ENCODE assay signal across 8 cellular contexts in the genomic region with DNA sequence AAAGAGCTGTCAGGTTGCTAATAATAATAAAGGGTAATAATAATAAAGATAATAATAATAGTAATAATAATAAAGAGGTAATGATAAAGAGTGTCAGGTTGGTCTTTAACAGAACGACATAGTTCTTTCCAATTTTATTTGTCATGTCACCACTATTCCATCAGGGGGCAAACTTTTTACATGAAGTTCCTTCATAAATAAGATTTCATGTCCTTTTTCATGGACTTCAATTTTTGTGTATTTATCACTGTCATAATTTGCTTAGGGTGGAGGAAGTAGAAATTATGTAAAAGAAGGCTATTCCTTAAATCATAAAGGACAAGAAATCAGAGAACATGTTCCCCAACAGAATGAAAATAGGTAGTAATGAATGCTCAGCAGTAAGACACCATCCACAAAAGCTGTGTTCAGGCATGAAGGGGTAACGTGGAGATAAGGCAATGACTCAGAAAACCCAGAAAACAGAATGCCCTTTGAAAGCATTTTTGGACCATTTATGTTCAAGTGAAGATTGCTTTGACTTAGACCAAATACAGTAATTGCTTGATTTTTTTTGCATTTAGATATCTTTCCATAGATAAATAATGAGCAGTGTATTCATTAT.
DNase-seq lines count a peak whose midpoint lies in the region; ATAC-seq and TF ChIP-seq lines count a peak whose summit lies in the region.

No MANE protein-coding gene starts in this region.

- H3K36me3 ChIP-seq in RWPE2 (ENCODE audit: low read depth): no peaks in the 10 kb centered on the region

- DNase-seq in D341Med (ENCODE audit: low spot score): peak; percentile 43
- DNase-seq in HFFc6: peak; percentile 35
- DNase-seq in RWPE2 (ENCODE audit: low spot score): no peak
- peak; percentile 66 for DNase-seq in fibroblast of villous mesenchyme (ENCODE audit: low read depth)
- DNase-seq in renal cortical epithelial cell (ENCODE audit: low read depth): peak; percentile 75
- DNase-seq in stimulated activated CD4-positive, alpha-beta T cell treated with anti-CD3 and anti-CD28 coated beads, Interleukin-15, amount 100 ng/mL, for 24 hours: no peak
- no peak for DNase-seq in OCI-M2 (lab: John Stamatoyannopoulos, UW; ENCODE audit: unreplicated experiment)
- no peak for DNase-seq in activated naive CD4-positive, alpha-beta T cell treated with anti-CD3 and anti-CD28 coated beads for 36 hours

- no peak overlapping the region for H3K27ac Mint-ChIP-seq in HFFc6
- H3K27ac Mint-ChIP-seq in activated naive CD4-positive, alpha-beta T cell treated with anti-CD3 and anti-CD28 coated beads for 36 hours: no peak overlapping the region

- no peak overlapping the region for H3K27ac ChIP-seq in RWPE2 (ENCODE audit: poor library complexity, severe bottlenecking)

- H3K9me3 Mint-ChIP-seq in HFFc6: no peaks in the 10 kb centered on the region
- H3K9me3 Mint-ChIP-seq in activated naive CD4-positive, alpha-beta T cell treated with anti-CD3 and anti-CD28 coated beads for 36 hours: no peaks in the 10 kb centered on the region

- H3K4me1 Mint-ChIP-seq in HFFc6 (ENCODE audit: low read depth): peaks cover 21% of the 10 kb centered on the region
- peaks cover 2% of the 10 kb centered on the region for H3K4me1 Mint-ChIP-seq in activated naive CD4-positive, alpha-beta T cell treated with anti-CD3 and anti-CD28 coated beads for 36 hours (ENCODE audit: low read depth)

- H3K27me3 ChIP-seq in RWPE2 (ENCODE audit: insufficient read depth, poor library complexity, severe bottlenecking): no peaks in the 10 kb centered on the region

- peaks cover 8% of the 10 kb centered on the region for H3K4me1 ChIP-seq in RWPE2 (ENCODE audit: insufficient read depth, poor library complexity, severe bottlenecking)

- no peak for ATAC-seq in RWPE2 (ENCODE audit: low read depth)

- H3K4me3 Mint-ChIP-seq in HFFc6: no peak overlapping the region; the same call in 1 of the 2 replicates
- no peak overlapping the region for H3K4me3 Mint-ChIP-seq in activated naive CD4-positive, alpha-beta T cell treated with anti-CD3 and anti-CD28 coated beads for 36 hours

- TF ChIP-seq CTCF in HFFc6 (IDR thresholded peaks at IDR 0.05): peak; percentile 85
- peak; percentile 70 for TF ChIP-seq CTCF in RWPE2 (IDR thresholded peaks at IDR 0.05; ENCODE audit: poor library complexity, severe bottlenecking)
- peak; percentile 58 for TF ChIP-seq CTCF in fibroblast of villous mesenchyme (IDR thresholded peaks at IDR 0.05; ENCODE audit: insufficient read depth, low read depth, low read length)

- intact Hi-C loops in activated naive CD4-positive, alpha-beta T cell treated with anti-CD3 and anti-CD28 coated beads for 36 hours (cut with micrococcal nuclease): loop anchor here (1.0 to 5.0 kb wide), 3 partner anchors 70 to 300 kb away; no protein-coding TSS in a partner anchor

- H3K4me3 ChIP-seq in RWPE2 (ENCODE audit: severe bottlenecking) (no peak overlapping the region), fibroblast of villous mesenchyme (ENCODE audit: low read depth, low read length) (no peak overlapping the region)

- H3K9me3 ChIP-seq in RWPE2 (ENCODE audit: severe bottlenecking): no peaks in the 10 kb centered on the region

- CTCF ChIA-PET in activated naive CD4-positive, alpha-beta T cell treated with anti-CD3 and anti-CD28 coated beads for 36 hours (lab: Charles Lee): interaction anchor here (0.6 to 1.7 kb wide), 8 partner anchors 9 to 474 kb away, joined by 3 to 11 read pairs (median 4); no protein-coding TSS in a partner anchor

- H3K27me3 Mint-ChIP-seq in HFFc6 (ENCODE audit: insufficient read depth): peaks cover 3% of the 10 kb centered on the region; the same call in 1 of the 2 replicates
- no peaks in the 10 kb centered on the region for H3K27me3 Mint-ChIP-seq in activated naive CD4-positive, alpha-beta T cell treated with anti-CD3 and anti-CD28 coated beads for 36 hours (ENCODE audit: low read depth)

- H3K36me3 Mint-ChIP-seq in HFFc6 (ENCODE audit: low read depth): no peaks in the 10 kb centered on the region
- no peaks in the 10 kb centered on the region for H3K36me3 Mint-ChIP-seq in activated naive CD4-positive, alpha-beta T cell treated with anti-CD3 and anti-CD28 coated beads for 36 hours (ENCODE audit: low read depth)

Comparison
In these comparisons a context has a peak if more than half of its experiments do, and no peak if none do; other contexts are left out.
1. DNase-seq: peak in D341Med (single experiment), HFFc6 (single experiment), fibroblast of villous mesenchyme (single experiment) and renal cortical epithelial cell (single experiment); none in RWPE2 (single experiment), stimulated activated CD4-positive, alpha-beta T cell treated with anti-CD3 and anti-CD28 coated beads, Interleukin-15, amount 100 ng/mL, for 24 hours (single experiment), OCI-M2 (single experiment) and activated naive CD4-positive, alpha-beta T cell treated with anti-CD3 and anti-CD28 coated beads for 36 hours (single experiment).
2. Peak in every context shown above with its lines, with median percentiles within 50 percentile points of each other: CTCF ChIP-seq.